ENCODE assay signal across 10 cellular contexts in genomic region chr7:155665957-155666287, GRCh38. TPM values are rescaled to one million over a fixed set of nuclear protein-coding genes. Genes with fewer than 3 reads are reported as not detected.
DNase-seq lines count a peak whose midpoint lies in the region; ATAC-seq and TF ChIP-seq lines count a peak whose summit lies in the region.
"Had no signal": no experiment of that assay in that cellular context is flagged by ENCODE, and none has a peak within 500 bp of the region (broad histone marks: within the 10 kb centered on the region; RNA-seq: fewer than 3 reads in every experiment).

No MANE protein-coding gene starts in this region.

- CTCF ChIA-PET in MCF 10A (lab: Yijun Ruan, JAX) = interaction anchor here (0.6 to 1.7 kb wide), 3 partner anchors 16 to 67 kb away, joined by 3 to 7 read pairs (median 3); no protein-coding TSS in a partner anchor

- H3K9me3 ChIP-seq in breast epithelium = no peaks in the 10 kb centered on the region
- H3K9me3 ChIP-seq: gastrocnemius medialis had no signal

- H3K27ac Mint-ChIP-seq in MCF 10A (ENCODE audit: low read depth, unreplicated experiment) (peak overlapping the region; percentile 82), progenitor cell of endocrine pancreas (no peak overlapping the region)

- H3K4me1 Mint-ChIP-seq in MCF 10A (ENCODE audit: insufficient read depth, unreplicated experiment) = peaks cover 24% of the 10 kb centered on the region
- H3K4me1 Mint-ChIP-seq in progenitor cell of endocrine pancreas (ENCODE audit: low read depth) = peaks cover 10% of the 10 kb centered on the region

- TF ChIP-seq CTCF in MCF 10A (IDR thresholded peaks at IDR 0.05; ENCODE audit: unreplicated experiment) = no peak
- no peak for TF ChIP-seq CTCF in breast epithelium (IDR thresholded peaks at IDR 0.05)
- no peak for TF ChIP-seq CTCF in fibroblast of villous mesenchyme (IDR thresholded peaks at IDR 0.05; ENCODE audit: insufficient read depth, low read depth, low read length)
- TF ChIP-seq CTCF in progenitor cell of endocrine pancreas (IDR thresholded peaks at IDR 0.05; ENCODE audit: unreplicated experiment) = no peak

- H3K4me3 Mint-ChIP-seq in MCF 10A (ENCODE audit: unreplicated experiment) (peak overlapping the region; percentile 21), progenitor cell of endocrine pancreas (ENCODE audit: low read depth) (no peak overlapping the region)

- no peak overlapping the region for H3K27ac ChIP-seq in breast epithelium
- H3K27ac ChIP-seq: gastrocnemius medialis had no signal

- POLR2A ChIA-PET in MCF 10A (lab: Yijun Ruan, JAX) = interaction anchor here (0.7 to 2.4 kb wide), 5 partner anchors 14 to 67 kb away, joined by 3 to 15 read pairs (median 4); partner anchors contain the start of gene RBM33

- no peaks in the 10 kb centered on the region for H3K36me3 ChIP-seq in breast epithelium
- H3K36me3 ChIP-seq: gastrocnemius medialis had no signal

- H3K4me1 ChIP-seq in breast epithelium = no peaks in the 10 kb centered on the region

- peaks cover 35% of the 10 kb centered on the region for H3K36me3 Mint-ChIP-seq in MCF 10A (ENCODE audit: insufficient read depth, unreplicated experiment)
- no peaks in the 10 kb centered on the region for H3K36me3 Mint-ChIP-seq in progenitor cell of endocrine pancreas (ENCODE audit: insufficient read depth)

- no peak overlapping the region for H3K4me3 ChIP-seq in breast epithelium
- no peak overlapping the region for H3K4me3 ChIP-seq in fibroblast of villous mesenchyme (ENCODE audit: low read depth, low read length)
- H3K4me3 ChIP-seq: gastrocnemius medialis had no signal

- H3K27me3 Mint-ChIP-seq in MCF 10A (ENCODE audit: insufficient read depth, unreplicated experiment) (no peaks in the 10 kb centered on the region), progenitor cell of endocrine pancreas (no peaks in the 10 kb centered on the region)

- ATAC-seq in SK-N-SH treated with all-trans-retinoic acid at 6 μM for 48 hours (peak; percentile 94), GM18907 (IDR thresholded peaks at IDR 0.05; ENCODE audit: unreplicated experiment) (no peak)
- ATAC-seq: gastrocnemius medialis had no signal

- DNase-seq in MCF 10A (ENCODE audit: unreplicated experiment) (peak; percentile 77), breast epithelium (ENCODE audit: low spot score in 2 of 2) (no peak), fibroblast of villous mesenchyme (ENCODE audit: low read depth) (peak; percentile 88), progenitor cell of endocrine pancreas (ENCODE audit: low spot score, unreplicated experiment) (no peak), NCI-H748 treated with DMSO at 0.1 percent for 48 hours (lab: John Stamatoyannopoulos, UW) (no peak)
- DNase-seq in stimulated activated CD4-positive, alpha-beta T cell treated with anti-CD3 and anti-CD28 coated beads, Interleukin-4, amount 100 ng/mL, for 1 hour = no peak
- DNase-seq: gastrocnemius medialis, substantia nigra had no signal

- no peaks in the 10 kb centered on the region for H3K9me3 Mint-ChIP-seq in MCF 10A (ENCODE audit: unreplicated experiment)
- no peaks in the 10 kb centered on the region for H3K9me3 Mint-ChIP-seq in progenitor cell of endocrine pancreas (ENCODE audit: low read depth)

- no peak for TF ChIP-seq POLR2A in breast epithelium (IDR thresholded peaks at IDR 0.05)

- BruUV-seq in MCF 10A (replicated peaks; lab: Mats Ljungman, UMichigan) = no TSS peak

- H3K27me3 ChIP-seq in breast epithelium = no peaks in the 10 kb centered on the region
- H3K27me3 ChIP-seq: gastrocnemius medialis had no signal

- intact Hi-C loops in MCF 10A (cut with micrococcal nuclease) = loop anchor here (2.0 kb wide), 1 partner anchor 21 kb away; the partner anchor contains the start of gene RBM33
- intact Hi-C loops in breast epithelium (cut with DNase I; ENCODE audit: low total_unique reads) = no loop called here

TF ChIP-seq in SK-N-SH treated with all-trans-retinoic acid at 6 μM for 48 hours, 23 proteins besides CTCF, POLR2A, EP300 and RAD21:
- TF ChIP-seq ARNTL (CRISPR knock-in tag; IDR thresholded peaks at IDR 0.05; ENCODE audit: borderline replicate concordance, low read depth) (no peak), TSHZ2 (CRISPR knock-in tag; IDR thresholded peaks at IDR 0.05) (no peak), TOX (CRISPR knock-in tag; IDR thresholded peaks at IDR 0.05; ENCODE audit: borderline replicate concordance) (no peak)

RNA-seq across cellular contexts. Expression of gene RBM33, which starts 21.5 kb away (rescaled TPM):
- total RNA-seq in MCF 10A (2022) (80.5 and 81.9 TPM in 2 replicates), breast epithelium (10 to 100 TPM; 34.9 to 58.8 (median 46.5) TPM), fibroblast of villous mesenchyme (22.9 and 23.7 TPM in 2 replicates), progenitor cell of endocrine pancreas (79.4 and 80.1 TPM in 2 replicates)

Comparison
In these comparisons a context has a peak if more than half of its experiments do, and no peak if none do; other contexts are left out.
1. DNase-seq: peak in MCF 10A (single experiment) and fibroblast of villous mesenchyme (single experiment); none in breast epithelium (0 of 2), progenitor cell of endocrine pancreas (single experiment), stimulated activated CD4-positive, alpha-beta T cell treated with anti-CD3 and anti-CD28 coated beads, Interleukin-4, amount 100 ng/mL, for 1 hour (single experiment) and NCI-H748 treated with DMSO at 0.1 percent for 48 hours (single experiment).